Comparison of ENCODE assay signal across 8 cellular contexts in genomic region chr10:31921031-31921430, GRCh38. TPM values are rescaled to one million over a fixed set of nuclear protein-coding genes. Genes with fewer than 3 reads are reported as not detected.
DNase-seq lines count a peak whose midpoint lies in the region; ATAC-seq and TF ChIP-seq lines count a peak whose summit lies in the region.
"Had no signal": no experiment of that assay in that cellular context is flagged by ENCODE, and none has a peak within 500 bp of the region (broad histone marks: within the 10 kb centered on the region; RNA-seq: fewer than 3 reads in every experiment).

No MANE protein-coding gene starts in this region.

- H3K36me3 Mint-ChIP-seq in naive B cell (no peaks in the 10 kb centered on the region), chondrocyte (ENCODE audit: low read depth) (no peaks in the 10 kb centered on the region)

- no peak for DNase-seq in naive B cell
- no peak for DNase-seq in chondrocyte (ENCODE audit: low spot score)
- DNase-seq in NCI-H2107 (lab: John Stamatoyannopoulos, UW) = no peak
- DNase-seq in head of caudate nucleus = no peak
- DNase-seq: uterus had no signal

- no peak for TF ChIP-seq CTCF in chondrocyte (IDR thresholded peaks at IDR 0.05)

- H3K4me1 Mint-ChIP-seq in naive B cell (peaks cover 27 to 64% (median 56%) of the 10 kb centered on the region in 3 donors), chondrocyte (ENCODE audit: low read depth) (peaks cover 13% of the 10 kb centered on the region)

- ATAC-seq in GM18868 (IDR thresholded peaks at IDR 0.05; ENCODE audit: unreplicated experiment) (peak; percentile 58), GM21723 (IDR thresholded peaks at IDR 0.05; ENCODE audit: unreplicated experiment) (peak; percentile 79), HG03432 (IDR thresholded peaks at IDR 0.05; ENCODE audit: unreplicated experiment) (peak; percentile 77), naive B cell (ENCODE audit: low read depth in 2 of 2) (no peak)

- H3K27ac Mint-ChIP-seq in naive B cell (peak overlapping the region in 2 of 6 donors; percentile 43 to 58), chondrocyte (ENCODE audit: unreplicated experiment) (no peak overlapping the region)

- intact Hi-C loops in head of caudate nucleus (cut with DNase I) = loop anchor here (10.0 kb wide), 1 partner anchor 56 kb away; no protein-coding TSS in a partner anchor

- H3K27me3 Mint-ChIP-seq in naive B cell = no peaks in the 10 kb centered on the region
- no peaks in the 10 kb centered on the region for H3K27me3 Mint-ChIP-seq in chondrocyte (ENCODE audit: low read depth)

- H3K4me3 Mint-ChIP-seq in naive B cell = peak overlapping the region in 5 of 8 donors; percentile 19 to 63 (median 33)
- H3K4me3 Mint-ChIP-seq in chondrocyte (ENCODE audit: unreplicated experiment) = no peak overlapping the region

- H3K9me3 Mint-ChIP-seq in naive B cell (no peaks in the 10 kb centered on the region), chondrocyte (ENCODE audit: low read depth) (no peaks in the 10 kb centered on the region)

RNA-seq across cellular contexts. Expression of gene ARHGAP12, which starts 7.6 kb away (rescaled TPM):
- 10 to 100 TPM; 13.1 to 18.2 (median 15.1) TPM for polyA plus RNA-seq in naive B cell (ENCODE audit: low read depth in 6 of 6)
- 16.5 to 18.1 TPM (median 16.7 TPM) in 3 replicates for total RNA-seq in chondrocyte

Comparison
In these comparisons a context has a peak if more than half of its experiments do, and no peak if none do; other contexts are left out.
1. ATAC-seq: peak in GM18868 (single experiment), GM21723 (single experiment) and HG03432 (single experiment); none in naive B cell (0 of 2).